In the genomic region with DNA sequence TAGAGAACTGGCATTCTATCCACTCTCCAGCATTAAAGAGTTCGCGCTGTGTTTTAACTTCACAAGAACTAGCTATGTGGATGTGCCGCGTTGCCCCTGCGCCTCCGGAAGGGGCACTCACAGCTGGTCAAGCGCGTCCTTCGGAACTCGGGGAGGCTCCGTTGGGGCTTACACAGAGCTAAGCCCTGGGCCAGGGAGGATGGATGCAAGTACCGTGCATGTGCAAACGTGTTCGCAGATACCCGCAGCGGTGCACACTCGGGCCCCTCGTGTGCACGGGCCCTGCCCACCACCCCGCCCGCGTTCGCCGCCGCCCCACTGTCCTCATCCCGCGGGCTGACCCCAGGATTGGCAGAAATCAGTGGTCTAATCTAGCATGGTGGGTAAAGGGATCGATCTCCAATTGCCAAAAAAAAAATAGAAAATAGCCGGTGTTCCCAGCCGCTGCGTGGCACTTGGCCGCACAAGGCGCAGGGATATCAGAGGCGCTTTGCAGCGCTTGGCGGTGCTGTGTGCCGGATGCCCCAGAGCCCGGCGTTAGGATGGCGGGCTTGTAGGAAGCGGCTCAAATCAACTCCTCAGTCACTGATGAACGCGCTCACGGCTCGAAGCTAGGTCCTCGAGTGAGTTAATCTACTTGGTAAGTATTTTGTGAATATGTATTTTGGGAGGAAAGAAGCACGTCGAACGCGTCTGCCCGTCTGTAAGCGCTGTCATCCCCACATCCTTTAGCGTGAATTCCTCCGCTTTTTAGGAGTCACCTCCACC, we compare ENCODE assay signal across 9 cellular contexts. TPM values are rescaled to one million over a fixed set of nuclear protein-coding genes. Genes with fewer than 3 reads are reported as not detected.
DNase-seq lines count a peak whose midpoint lies in the region; ATAC-seq and TF ChIP-seq lines count a peak whose summit lies in the region.
"Had no signal": no experiment of that assay in that cellular context is flagged by ENCODE, and none has a peak within 500 bp of the region (broad histone marks: within the 10 kb centered on the region; RNA-seq: fewer than 3 reads in every experiment).

No MANE protein-coding gene starts in this region.

- no peaks in the 10 kb centered on the region for H4K20me1 ChIP-seq in Karpas-422 (ENCODE audit: insufficient read depth, low read depth, low read length)
- H4K20me1 ChIP-seq: BLaER1 treated with 17β-estradiol and CSF1 and Interleukin-3, amounts not matched to agents 10 nM and 100 nM had no signal

- H3K4me1 ChIP-seq in Peyer's patch (peaks cover 0 to 36% (median 0%) of the 10 kb centered on the region in 4 donors), neuron (ENCODE audit: insufficient read depth, low read length) (peaks cover 5% of the 10 kb centered on the region), Karpas-422 (ENCODE audit: low read length) (no peaks in the 10 kb centered on the region)

- no peaks in the 10 kb centered on the region for H3K79me2 ChIP-seq in Karpas-422 (ENCODE audit: low read length)

- peaks cover 0 to 17% of the 10 kb centered on the region in 2 donors for H3K27me3 ChIP-seq in Peyer's patch
- H3K27me3 ChIP-seq in neuron (ENCODE audit: insufficient read depth, low read length), result no peaks in the 10 kb centered on the region
- no peaks in the 10 kb centered on the region for H3K27me3 ChIP-seq in Karpas-422 (ENCODE audit: low read length)

- H3K36me3 ChIP-seq in Peyer's patch (no peaks in the 10 kb centered on the region), neuron (ENCODE audit: insufficient read depth, low read length) (no peaks in the 10 kb centered on the region), Karpas-422 (ENCODE audit: insufficient read depth, low read length) (no peaks in the 10 kb centered on the region)
- H3K36me3 ChIP-seq: BLaER1 treated with 17β-estradiol and CSF1 and Interleukin-3, amounts not matched to agents 10 nM and 100 nM had no signal

- no peaks in the 10 kb centered on the region for H3K9me2 ChIP-seq in Karpas-422 (replicated peaks; ENCODE audit: insufficient read depth, low read length)

- peaks cover 0 to 8% (median 0%) of the 10 kb centered on the region in 4 donors for H3K9me3 ChIP-seq in Peyer's patch
- no peaks in the 10 kb centered on the region for H3K9me3 ChIP-seq in neuron (ENCODE audit: low read length)
- H3K9me3 ChIP-seq in Karpas-422 (ENCODE audit: low read length), result no peaks in the 10 kb centered on the region; the same call in none of the 2 replicates

- DNase-seq in NCI-H1417 (lab: John Stamatoyannopoulos, UW) (peak in 2 of 3 experiments; percentile 75 to 78), NCI-H1417 treated with DMSO at 0.1 percent for 48 hours (lab: John Stamatoyannopoulos, UW) (no peak), Peyer's patch (no peak), fibroblast of peridontal ligament (ENCODE audit: extremely low read depth) (peak; percentile 54), Karpas-422 (no peak)
- no peak for DNase-seq in stimulated activated CD8-positive, alpha-beta memory T cell treated with anti-CD3 and anti-CD28 coated beads, Interleukin-4, amount 100 ng/mL, for 48 hours

- H2AFZ ChIP-seq in neuron (ENCODE audit: low read depth, low read length), result peak overlapping the region; percentile 82
- H2AFZ ChIP-seq in Karpas-422 (ENCODE audit: low read length), result no peak overlapping the region

- H3K27ac ChIP-seq in Peyer's patch, result no peak overlapping the region
- H3K27ac ChIP-seq in Karpas-422 (ENCODE audit: low read length), result no peak overlapping the region
- H3K27ac ChIP-seq: BLaER1 treated with 17β-estradiol and CSF1 and Interleukin-3, amounts not matched to agents 10 nM and 100 nM had no signal

- no peak overlapping the region for H3K9ac ChIP-seq in Karpas-422 (ENCODE audit: low read length)
- H3K9ac ChIP-seq: BLaER1 treated with 17β-estradiol and CSF1 and Interleukin-3, amounts not matched to agents 10 nM and 100 nM had no signal

- peak overlapping the region; percentile 7 to 43 (median 20) for H3K4me3 ChIP-seq in Peyer's patch
- peak overlapping the region; percentile 54 for H3K4me3 ChIP-seq in neuron (ENCODE audit: low read length)
- no peak overlapping the region for H3K4me3 ChIP-seq in Karpas-422 (ENCODE audit: low read length)

- H3K4me2 ChIP-seq in Karpas-422 (ENCODE audit: low read depth, low read length, poor library complexity, severe bottlenecking), result no peak overlapping the region

- no peak for TF ChIP-seq POLR2A in Peyer's patch (IDR thresholded peaks at IDR 0.05)

- no peak for TF ChIP-seq CTCF in Peyer's patch (IDR thresholded peaks at IDR 0.05)

- ATAC-seq in HG02840 (IDR thresholded peaks at IDR 0.05; ENCODE audit: low FRiP score, unreplicated experiment), result no peak

RNA-seq across cellular contexts. Expression of a gene that starts 1.0 kb away (rescaled TPM):
- total RNA-seq in Peyer's patch, result under 1 TPM; 0.27 to 0.83 (median 0.50) TPM
- not detected in 2 replicates for total RNA-seq in Karpas-422 (2014; rRNA removed; shearing (Covaris generic); ENCODE audit: low replicate concordance)

Comparison
In these comparisons a context has a peak if more than half of its experiments do, and no peak if none do; other contexts are left out.
1. DNase-seq: peak in NCI-H1417 (2 of 3) and fibroblast of peridontal ligament (single experiment); none in NCI-H1417 treated with DMSO at 0.1 percent for 48 hours (single experiment), Peyer's patch (0 of 3), stimulated activated CD8-positive, alpha-beta memory T cell treated with anti-CD3 and anti-CD28 coated beads, Interleukin-4, amount 100 ng/mL, for 48 hours (single experiment) and Karpas-422 (single experiment).